Comparison of ENCODE assay signal across 16 cellular contexts in the genomic region with DNA sequence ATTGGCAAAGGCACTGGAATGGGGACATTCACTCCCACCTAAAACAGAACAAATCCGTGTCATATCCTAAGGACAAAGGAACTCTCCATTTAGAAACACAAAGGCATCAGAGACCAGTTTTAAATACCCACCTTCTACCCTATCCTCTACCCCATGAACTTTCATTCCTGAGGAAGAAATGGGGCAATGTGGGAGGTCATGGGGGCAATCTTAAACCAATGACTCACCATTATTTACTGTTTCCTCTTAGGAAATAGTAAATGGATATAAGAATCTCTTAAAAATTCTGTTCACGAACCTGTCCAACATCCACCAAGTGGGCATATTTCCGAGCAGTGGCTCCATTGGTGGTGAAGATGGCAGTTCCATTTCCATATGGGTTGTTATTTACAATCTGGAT.
"Had no signal": no experiment of that assay in that cellular context is flagged by ENCODE, and none has a peak within 500 bp of the region (broad histone marks: within the 10 kb centered on the region; RNA-seq: fewer than 3 reads in every experiment).

No MANE protein-coding gene starts in this region.

- H3K4me3 ChIP-seq: adrenal gland, lower lobe of right lung, prostate gland, smooth muscle cell, suprapubic skin had no signal

- DNase-seq: activated CD4-positive, alpha-beta T cell treated with anti-CD3 and anti-CD28 coated beads, Interleukin-2, amount 50 U/mL, for 4 hours; adrenal gland; cortex of kidney; effector CD8-positive, alpha-beta T cell; left colon; lower lobe of right lung; midbrain; right cardiac atrium; stimulated activated CD4-positive, alpha-beta T cell treated with anti-CD3 and anti-CD28 coated beads, Interleukin-4, amount 100 ng/mL, for 4 hours; stimulated activated CD8-positive, alpha-beta memory T cell treated with anti-CD3 and anti-CD28 coated beads, Interleukin-4, amount 100 ng/mL, for 48 hours; stimulated activated naive CD8-positive, alpha-beta T cell treated with anti-CD3 and anti-CD28 coated beads, Interleukin-15, Interleukin-2, amounts not matched to agents 100 U/mL and 50 U/mL, for 24 hours; trophoblast cell had no signal

- H3K4me1 ChIP-seq: adrenal gland, lower lobe of right lung, prostate gland, suprapubic skin had no signal

- H3K27me3 ChIP-seq: adrenal gland, suprapubic skin had no signal

- FAIRE-seq: islet of Langerhans had no signal

- H3K27ac ChIP-seq: adrenal gland, lower lobe of right lung, prostate gland, suprapubic skin had no signal
